Comparison of ENCODE assay signal across 19 cellular contexts in the genomic region with DNA sequence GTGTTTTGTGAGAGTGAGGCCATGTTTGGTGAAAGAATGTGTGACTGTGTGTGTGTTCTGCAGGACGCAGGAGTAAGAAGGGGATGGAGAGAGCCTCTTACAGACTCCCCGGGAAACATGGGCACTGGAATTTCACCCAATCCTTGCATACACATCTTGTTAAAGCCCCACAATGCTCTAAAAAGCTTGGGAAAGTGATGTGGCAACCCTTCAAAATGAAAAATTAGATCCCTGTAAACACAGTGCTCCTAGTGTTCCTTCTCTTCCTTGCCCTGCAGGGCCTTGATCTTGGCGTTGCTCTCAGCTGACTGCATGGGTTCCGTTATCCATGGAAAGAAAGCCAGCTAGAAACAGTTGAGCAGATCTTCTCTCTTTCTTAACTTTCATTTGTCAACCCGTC.
DNase-seq lines count a peak whose midpoint lies in the region; ATAC-seq and TF ChIP-seq lines count a peak whose summit lies in the region.
"Had no signal": no experiment of that assay in that cellular context is flagged by ENCODE, and none has a peak within 500 bp of the region (broad histone marks: within the 10 kb centered on the region; RNA-seq: fewer than 3 reads in every experiment).

No MANE protein-coding gene starts in this region.

- H3K4me3 ChIP-seq in AG04450 (ENCODE audit: low read depth, low read length) (no peak overlapping the region), esophagus squamous epithelium (no peak overlapping the region), neural cell (ENCODE audit: low read length) (peak overlapping the region; percentile 48), suprapubic skin (no peak overlapping the region)
- H3K4me3 ChIP-seq: MG63 had no signal

- no peak for TF ChIP-seq EP300 in neural cell (conservative IDR thresholded peaks at IDR 0.05; ENCODE audit: poor library complexity, severe bottlenecking)
- TF ChIP-seq EP300 in suprapubic skin (IDR thresholded peaks at IDR 0.05), result no peak

- H3K9me3 ChIP-seq in AG04450 (ENCODE audit: control insufficient read depth, insufficient read depth, low read length) (peaks cover 19% of the 10 kb centered on the region), esophagus squamous epithelium (no peaks in the 10 kb centered on the region), neural cell (ENCODE audit: low read length) (no peaks in the 10 kb centered on the region), suprapubic skin (no peaks in the 10 kb centered on the region)

- intact Hi-C loops in esophagus squamous epithelium (cut with DNase I), result no loop called here

- peak overlapping the region; percentile 0 for H3K9ac ChIP-seq in neural cell (ENCODE audit: low read length)

- peaks cover 0 to 13% (median 3%) of the 10 kb centered on the region in 3 donors for H3K4me1 ChIP-seq in esophagus squamous epithelium
- peaks cover 3% of the 10 kb centered on the region for H3K4me1 ChIP-seq in suprapubic skin
- H3K4me1 ChIP-seq: foreskin keratinocyte had no signal

- peaks cover 10% of the 10 kb centered on the region for H3K27me3 Mint-ChIP-seq in progenitor cell of endocrine pancreas
- H3K27me3 Mint-ChIP-seq: activated T-helper 17 cell treated with anti-CD3 and anti-CD28 coated beads, Interleukin-2, amount 50 U/mL, for 72 hours; naive thymus-derived CD4-positive, alpha-beta T cell had no signal

- H3K79me2 ChIP-seq in neural cell (replicated peaks; ENCODE audit: insufficient read depth, low read length), result no peaks in the 10 kb centered on the region

- ATAC-seq in HG02981 (IDR thresholded peaks at IDR 0.05; ENCODE audit: unreplicated experiment) (no peak), HG03159 (IDR thresholded peaks at IDR 0.05; ENCODE audit: unreplicated experiment) (no peak)
- ATAC-seq: activated T-helper 17 cell treated with anti-CD3 and anti-CD28 coated beads, Interleukin-2, amount 50 U/mL, for 72 hours; HepG2; naive thymus-derived CD4-positive, alpha-beta T cell; stimulated activated naive CD8-positive, alpha-beta T cell treated with anti-CD3 and anti-CD28 coated beads, Interleukin-15, Interleukin-2, amounts not matched to agents 100 U/mL and 50 U/mL, for 24 hours; WTC11 had no signal

- H3K27me3 ChIP-seq in AG04450 (ENCODE audit: control insufficient read depth, insufficient read depth, low read length), result no peaks in the 10 kb centered on the region
- H3K27me3 ChIP-seq in esophagus squamous epithelium, result no peaks in the 10 kb centered on the region
- no peaks in the 10 kb centered on the region for H3K27me3 ChIP-seq in neural cell (ENCODE audit: insufficient read depth, low read depth, low read length)
- no peaks in the 10 kb centered on the region for H3K27me3 ChIP-seq in suprapubic skin
- H3K27me3 ChIP-seq: foreskin keratinocyte, MG63 had no signal

- H3K27ac ChIP-seq in AG04450 (ENCODE audit: low read depth, low read length) (peak overlapping the region; percentile 59), esophagus squamous epithelium (peak overlapping the region in 3 of 4 donors; percentile 26 to 77 (median 71)), neural cell (ENCODE audit: low read length) (peak overlapping the region; percentile 65), suprapubic skin (no peak overlapping the region)
- H3K27ac ChIP-seq: foreskin keratinocyte had no signal

- TF ChIP-seq CTCF in AG04450 (IDR thresholded peaks at IDR 0.05; ENCODE audit: low read depth, low read length), result no peak
- no peak for TF ChIP-seq CTCF in esophagus squamous epithelium (IDR thresholded peaks at IDR 0.05)
- TF ChIP-seq CTCF in neural cell (IDR thresholded peaks at IDR 0.05; ENCODE audit: poor library complexity, severe bottlenecking), result no peak
- TF ChIP-seq CTCF in progenitor cell of endocrine pancreas (IDR thresholded peaks at IDR 0.05; ENCODE audit: unreplicated experiment), result no peak
- TF ChIP-seq CTCF in suprapubic skin (IDR thresholded peaks at IDR 0.05), result no peak

- CTCF ChIA-PET in AG04450 (lab: Charles Lee), result interaction anchor here (1.2 to 3.7 kb wide), 6 partner anchors 9 to 957 kb away, joined by 3 to 26 read pairs (median 5); no protein-coding TSS in a partner anchor

- H3K27ac Mint-ChIP-seq in progenitor cell of endocrine pancreas, result no peak overlapping the region
- H3K27ac Mint-ChIP-seq: activated T-helper 17 cell treated with anti-CD3 and anti-CD28 coated beads, Interleukin-2, amount 50 U/mL, for 72 hours; endodermal cell; naive thymus-derived CD4-positive, alpha-beta T cell; WTC11 had no signal

- no peaks in the 10 kb centered on the region for H3K4me1 Mint-ChIP-seq in progenitor cell of endocrine pancreas (ENCODE audit: low read depth)
- H3K4me1 Mint-ChIP-seq: activated T-helper 17 cell treated with anti-CD3 and anti-CD28 coated beads, Interleukin-2, amount 50 U/mL, for 72 hours; naive thymus-derived CD4-positive, alpha-beta T cell had no signal

- H3K4me3 Mint-ChIP-seq in progenitor cell of endocrine pancreas (ENCODE audit: low read depth), result no peak overlapping the region
- H3K4me3 Mint-ChIP-seq: activated T-helper 17 cell treated with anti-CD3 and anti-CD28 coated beads, Interleukin-2, amount 50 U/mL, for 72 hours; endodermal cell; naive thymus-derived CD4-positive, alpha-beta T cell; WTC11 had no signal

- peaks cover 3% of the 10 kb centered on the region for H3F3A ChIP-seq in neural cell (ENCODE audit: insufficient read depth, low read length, poor library complexity, severe bottlenecking)

- H3K9me3 Mint-ChIP-seq in progenitor cell of endocrine pancreas (ENCODE audit: low read depth), result peaks cover 6% of the 10 kb centered on the region

- 40% methylated on average over 5 of the region's 5 CpGs for WGBS in esophagus squamous epithelium, 2 donors
- WGBS in suprapubic skin, result 50% methylated on average over 5 of the region's 5 CpGs

- no peak for TF ChIP-seq RAD21 in neural cell (conservative IDR thresholded peaks at IDR 0.05)

- H3K36me3 ChIP-seq in esophagus squamous epithelium, result no peaks in the 10 kb centered on the region
- no peaks in the 10 kb centered on the region for H3K36me3 ChIP-seq in neural cell (ENCODE audit: insufficient read depth, low read length)
- H3K36me3 ChIP-seq in suprapubic skin, result no peaks in the 10 kb centered on the region
- H3K36me3 ChIP-seq: MG63 had no signal

- no peak overlapping the region for H2AFZ ChIP-seq in neural cell (ENCODE audit: low read depth, low read length)

- POLR2A ChIA-PET in AG04450 (lab: Yijun Ruan, JAX), result interaction anchor here (2.3 kb wide), 1 partner anchor 15 kb away, joined by 8 read pairs; no protein-coding TSS in a partner anchor

- DNase-seq in AG04450 (ENCODE audit: low read depth, low spot score) (no peak), NCI-H69 (lab: John Stamatoyannopoulos, UW) (peak; percentile 46), esophagus squamous epithelium (lab: John Stamatoyannopoulos, UW) (no peak), progenitor cell of endocrine pancreas (ENCODE audit: low spot score, unreplicated experiment) (no peak), suprapubic skin (ENCODE audit: low spot score in 2 of 2) (no peak)
- DNase-seq: endodermal cell; foreskin keratinocyte; naive thymus-derived CD4-positive, alpha-beta T cell; NCI-H1694 treated with DMSO at 0.1 percent for 48 hours; stimulated activated CD4-positive, alpha-beta T cell treated with anti-CD3 and anti-CD28 coated beads, Interleukin-15, amount 100 ng/mL, for 24 hours; stimulated activated naive CD8-positive, alpha-beta T cell treated with anti-CD3 and anti-CD28 coated beads, Interleukin-15, Interleukin-2, amounts not matched to agents 100 U/mL and 50 U/mL, for 24 hours; T-helper 2 cell had no signal

- no peaks in the 10 kb centered on the region for H3K36me3 Mint-ChIP-seq in progenitor cell of endocrine pancreas (ENCODE audit: insufficient read depth)
- H3K36me3 Mint-ChIP-seq: naive thymus-derived CD4-positive, alpha-beta T cell had no signal

- no peaks in the 10 kb centered on the region for H3K9me2 ChIP-seq in neural cell (ENCODE audit: insufficient read depth, low read length)

- H4K20me1 ChIP-seq in neural cell (ENCODE audit: insufficient read depth), result no peaks in the 10 kb centered on the region

- H3K4me2 ChIP-seq in neural cell (ENCODE audit: low read length), result peak overlapping the region; percentile 34

- no peak for TF ChIP-seq POLR2A in esophagus squamous epithelium (IDR thresholded peaks at IDR 0.05)
- TF ChIP-seq POLR2A in suprapubic skin (IDR thresholded peaks at IDR 0.05), result no peak

TF ChIP-seq in neural cell, 6 proteins besides CTCF, POLR2A, EP300 and RAD21:
- TF ChIP-seq SMC3 (conservative IDR thresholded peaks at IDR 0.05; ENCODE audit: poor library complexity) (no peak), POLR2AphosphoS5 (IDR thresholded peaks at IDR 0.05) (no peak), TAF1 (IDR thresholded peaks at IDR 0.05; ENCODE audit: low read depth) (no peak), MXI1 (conservative IDR thresholded peaks at IDR 0.05; ENCODE audit: poor library complexity, severe bottlenecking) (no peak), EZH2 (IDR thresholded peaks at IDR 0.05; ENCODE audit: borderline replicate concordance, insufficient read depth, low read length, poor library complexity, severe bottlenecking) (no peak)
- TF ChIP-seq, protein P1, sequence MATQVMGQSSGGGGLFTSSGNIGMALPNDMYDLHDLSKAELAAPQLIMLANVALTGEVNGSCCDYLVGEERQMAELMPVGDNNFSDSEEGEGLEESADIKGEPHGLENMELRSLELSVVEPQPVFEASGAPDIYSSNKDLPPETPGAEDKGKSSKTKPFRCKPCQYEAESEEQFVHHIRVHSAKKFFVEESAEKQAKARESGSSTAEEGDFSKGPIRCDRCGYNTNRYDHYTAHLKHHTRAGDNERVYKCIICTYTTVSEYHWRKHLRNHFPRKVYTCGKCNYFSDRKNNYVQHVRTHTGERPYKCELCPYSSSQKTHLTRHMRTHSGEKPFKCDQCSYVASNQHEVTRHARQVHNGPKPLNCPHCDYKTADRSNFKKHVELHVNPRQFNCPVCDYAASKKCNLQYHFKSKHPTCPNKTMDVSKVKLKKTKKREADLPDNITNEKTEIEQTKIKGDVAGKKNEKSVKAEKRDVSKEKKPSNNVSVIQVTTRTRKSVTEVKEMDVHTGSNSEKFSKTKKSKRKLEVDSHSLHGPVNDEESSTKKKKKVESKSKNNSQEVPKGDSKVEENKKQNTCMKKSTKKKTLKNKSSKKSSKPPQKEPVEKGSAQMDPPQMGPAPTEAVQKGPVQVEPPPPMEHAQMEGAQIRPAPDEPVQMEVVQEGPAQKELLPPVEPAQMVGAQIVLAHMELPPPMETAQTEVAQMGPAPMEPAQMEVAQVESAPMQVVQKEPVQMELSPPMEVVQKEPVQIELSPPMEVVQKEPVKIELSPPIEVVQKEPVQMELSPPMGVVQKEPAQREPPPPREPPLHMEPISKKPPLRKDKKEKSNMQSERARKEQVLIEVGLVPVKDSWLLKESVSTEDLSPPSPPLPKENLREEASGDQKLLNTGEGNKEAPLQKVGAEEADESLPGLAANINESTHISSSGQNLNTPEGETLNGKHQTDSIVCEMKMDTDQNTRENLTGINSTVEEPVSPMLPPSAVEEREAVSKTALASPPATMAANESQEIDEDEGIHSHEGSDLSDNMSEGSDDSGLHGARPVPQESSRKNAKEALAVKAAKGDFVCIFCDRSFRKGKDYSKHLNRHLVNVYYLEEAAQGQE (IDR thresholded peaks at IDR 0.05; ENCODE audit: borderline replicate concordance), result no peak
